8 cellular contexts compared by ENCODE assay signal in genomic region chr9:89919171-89919681, GRCh38.
DNase-seq lines count a peak whose midpoint lies in the region; ATAC-seq and TF ChIP-seq lines count a peak whose summit lies in the region.

No MANE protein-coding gene starts in this region.

- H3K4me2 ChIP-seq in KMS-11 = no peak overlapping the region

- H3K27me3 ChIP-seq in KMS-11 (ENCODE audit: insufficient read depth, low read depth) (no peaks in the 10 kb centered on the region), right atrium auricular region (no peaks in the 10 kb centered on the region)

- no peaks in the 10 kb centered on the region for H3K79me2 ChIP-seq in KMS-11 (ENCODE audit: insufficient read depth, low read depth)

- no peak overlapping the region for H3K9ac ChIP-seq in KMS-11

- peak; percentile 83 for DNase-seq in ELF-1 (ENCODE audit: low read depth, low spot score)
- DNase-seq in activated CD4-positive, alpha-beta T cell treated with anti-CD3 and anti-CD28 coated beads, Interleukin-2, amount 50 U/mL, for 4 hours = peak; percentile 8 to 21
- peak; percentile 58 for DNase-seq in right atrium auricular region (ENCODE audit: low spot score)
- peak in 2 of 3 donors; percentile 19 to 23 for DNase-seq in stimulated activated CD4-positive, alpha-beta T cell treated with anti-CD3 and anti-CD28 coated beads, TNF-alpha, amount 100 ng/mL, for 48 hours (ENCODE audit: low read depth in 3 of 3)
- no peak for DNase-seq in cerebellar nuclear complex (lab: John Stamatoyannopoulos, UW)

- H3K4me1 ChIP-seq in KMS-11 (ENCODE audit: low read depth, poor library complexity, severe bottlenecking) (peaks cover 3% of the 10 kb centered on the region), right atrium auricular region (no peaks in the 10 kb centered on the region)

- ATAC-seq in GM21737 (IDR thresholded peaks at IDR 0.05; ENCODE audit: unreplicated experiment) (no peak), GM21529 (IDR thresholded peaks at IDR 0.05; ENCODE audit: unreplicated experiment) (no peak)

- H4K20me1 ChIP-seq in KMS-11 (ENCODE audit: insufficient read depth) = no peaks in the 10 kb centered on the region

- no peaks in the 10 kb centered on the region for H3K36me3 ChIP-seq in KMS-11 (ENCODE audit: insufficient read depth)
- no peaks in the 10 kb centered on the region for H3K36me3 ChIP-seq in right atrium auricular region

- peak; percentile 36; the same call in 1 of the 2 replicates for TF ChIP-seq CTCF in KMS-11 (conservative IDR thresholded peaks at IDR 0.05; ENCODE audit: low read depth, low read length)
- TF ChIP-seq CTCF in right atrium auricular region (IDR thresholded peaks at IDR 0.05) = peak in 1 of 2 donors; percentile 55

- H3K4me3 ChIP-seq in KMS-11 (IDR thresholded peaks at IDR 0.05; ENCODE audit: insufficient read depth, low read depth, low read length) (no peak overlapping the region), right atrium auricular region (no peak overlapping the region)

- H3K27ac ChIP-seq in KMS-11 (no peak overlapping the region), right atrium auricular region (no peak overlapping the region)

- no peak overlapping the region for H2AFZ ChIP-seq in KMS-11 (ENCODE audit: low read depth)

- no peaks in the 10 kb centered on the region for H3K9me3 ChIP-seq in right atrium auricular region

Comparison
In these comparisons a context has a peak if more than half of its experiments do, and no peak if none do; other contexts are left out.
1. DNase-seq: peak in ELF-1 (single experiment), activated CD4-positive, alpha-beta T cell treated with anti-CD3 and anti-CD28 coated beads, Interleukin-2, amount 50 U/mL, for 4 hours (2 of 2), right atrium auricular region (single experiment) and stimulated activated CD4-positive, alpha-beta T cell treated with anti-CD3 and anti-CD28 coated beads, TNF-alpha, amount 100 ng/mL, for 48 hours (2 of 3); none in cerebellar nuclear complex (0 of 2).